ENCODE assay signal across 27 cellular contexts in genomic region chr5:116329503-116329902, GRCh38.
"Had no signal": no experiment of that assay in that cellular context is flagged by ENCODE, and none has a peak within 500 bp of the region (broad histone marks: within the 10 kb centered on the region; RNA-seq: fewer than 3 reads in every experiment).

No MANE protein-coding gene starts in this region.

- ATAC-seq: esophagus mucosa; foreskin keratinocyte; gastroesophageal sphincter; heart left ventricle; left colon; left lobe of liver; left ventricle myocardium superior; lower lobe of right lung; mucosa of descending colon; naive thymus-derived CD8-positive, alpha-beta T cell had no signal

- DNase-seq: dermis blood vessel endothelial cell; dorsolateral prefrontal cortex; effector CD4-positive, alpha-beta T cell; effector memory CD4-positive, alpha-beta T cell; erythroblast; foreskin keratinocyte; heart left ventricle; hypothalamus; immature natural killer cell; islet precursor cell; kidney; kidney glomerular epithelial cell; left colon; left ventricle myocardium superior; lower lobe of right lung; mesenchymal stem cell; mucosa of descending colon; naive B cell; naive thymus-derived CD8-positive, alpha-beta T cell had no signal

- H3K4me1 ChIP-seq: foreskin keratinocyte, gastroesophageal sphincter, heart left ventricle, lower lobe of right lung had no signal

- FAIRE-seq: colon, frontal cortex, kidney had no signal

- H3K36me3 ChIP-seq: lower lobe of right lung had no signal

- H3K4me2 ChIP-seq: hepatocyte had no signal

- H3K4me3 ChIP-seq: coronary artery, dorsolateral prefrontal cortex, gastroesophageal sphincter, heart left ventricle, hepatocyte, lower lobe of right lung, mucosa of descending colon had no signal

- H3K27me3 ChIP-seq: dorsolateral prefrontal cortex, foreskin keratinocyte, gastroesophageal sphincter, heart left ventricle, hepatocyte had no signal

- H3K27ac ChIP-seq: coronary artery, dorsolateral prefrontal cortex, epithelial cell of prostate, foreskin keratinocyte, gastroesophageal sphincter, heart left ventricle, hepatocyte, lower lobe of right lung had no signal
